Comparison of ENCODE assay signal across 12 cellular contexts in the genomic region with DNA sequence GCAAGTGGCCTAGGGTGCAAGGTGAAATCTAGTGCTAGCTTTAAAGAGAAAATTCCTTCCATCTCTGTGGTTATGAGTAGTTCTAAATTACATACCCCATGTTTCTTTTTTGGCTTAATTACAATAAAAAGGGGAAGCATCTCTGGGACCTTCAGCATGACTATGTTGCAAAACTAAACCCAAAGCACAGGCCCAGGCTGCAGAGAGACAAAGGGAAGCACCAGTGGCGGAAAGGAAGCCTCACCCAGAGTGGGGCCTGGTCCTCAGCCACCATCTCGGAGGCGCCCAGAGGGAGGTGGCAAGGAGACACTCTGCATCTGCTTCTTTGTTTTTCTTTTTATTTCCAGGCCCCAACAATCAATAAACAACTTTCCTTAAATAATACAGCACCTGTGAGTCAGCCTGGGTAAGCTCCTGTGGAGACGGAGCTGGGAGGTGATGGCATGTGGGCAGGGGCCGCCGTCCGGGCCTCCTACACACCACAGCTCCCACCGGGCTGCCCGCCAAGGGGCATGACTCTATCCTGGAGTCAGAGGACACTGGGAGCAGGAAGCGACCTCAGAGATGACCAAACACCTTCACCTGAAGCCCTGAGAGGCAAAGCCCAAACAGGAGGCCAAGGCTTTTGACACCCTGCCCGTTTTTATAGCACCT. TPM values are rescaled to one million over a fixed set of nuclear protein-coding genes. Genes with fewer than 3 reads are reported as not detected.
DNase-seq lines count a peak whose midpoint lies in the region; ATAC-seq and TF ChIP-seq lines count a peak whose summit lies in the region.
"Had no signal": no experiment of that assay in that cellular context is flagged by ENCODE, and none has a peak within 500 bp of the region (broad histone marks: within the 10 kb centered on the region; RNA-seq: fewer than 3 reads in every experiment).

No MANE protein-coding gene starts in this region.

- intact Hi-C loops in HCT116 (cut with micrococcal nuclease) (no loop called here), gastrocnemius medialis (cut with DNase I; ENCODE audit: low total_unique reads) (no loop called here), posterior vena cava (cut with DNase I) (no loop called here), mammary epithelial cell (cut with micrococcal nuclease) (no loop called here)

- ATAC-seq in HCT116 (peak; percentile 59), gastrocnemius medialis (peak in 1 of 2 donors; percentile 27)

- H3K36me3 ChIP-seq in HCT116 (ENCODE audit: control insufficient read depth in 1 of 2, insufficient read depth in 2 of 2, low read length in 2 of 2) (no peaks in the 10 kb centered on the region), Peyer's patch (no peaks in the 10 kb centered on the region), gastrocnemius medialis (no peaks in the 10 kb centered on the region), mammary epithelial cell (ENCODE audit: insufficient read depth, low read length) (no peaks in the 10 kb centered on the region)
- H3K36me3 ChIP-seq: suprapubic skin had no signal

- no TSS peak for BruUV-seq in HCT116 (replicated peaks; lab: Mats Ljungman, UMichigan)
- no TSS peak for BruUV-seq in mammary epithelial cell (replicated peaks; lab: Mats Ljungman, UMichigan)

- H3K4me2 ChIP-seq in HCT116 (ENCODE audit: low read length) (peak overlapping the region; percentile 36), mammary epithelial cell (ENCODE audit: insufficient read depth, low read depth, low read length) (no peak overlapping the region)

- no peak; the same call in 1 of the 2 replicates for TF ChIP-seq RAD21 in HCT116 (IDR thresholded peaks at IDR 0.05; ENCODE audit: low read depth)

- CTCF ChIA-PET in HCT116 (lab: Charles Lee) = no interaction called here
- CTCF ChIA-PET in mammary epithelial cell (lab: Charles Lee; ENCODE audit: low non-redundant PET) = no interaction called here

- H4K20me1 ChIP-seq in HCT116 (ENCODE audit: insufficient read depth) (no peaks in the 10 kb centered on the region), mammary epithelial cell (ENCODE audit: insufficient read depth, low read length) (no peaks in the 10 kb centered on the region)

- H3K9me2 ChIP-seq in HCT116 (ENCODE audit: insufficient read depth) = no peaks in the 10 kb centered on the region

- DNase-seq in HCT116 (ENCODE audit: low read depth, low spot score) (no peak), Peyer's patch (peak in 2 of 3 donors; percentile 52 to 56), gastrocnemius medialis (no peak), posterior vena cava (ENCODE audit: low spot score) (no peak), mammary epithelial cell (no peak), NCI-H526 treated with DMSO at 0.1 percent for 48 hours (lab: John Stamatoyannopoulos, UW) (no peak), HUDEP-2 (lab: John Stamatoyannopoulos, UW; ENCODE audit: unreplicated experiment in 76 of 76) (no peak)
- DNase-seq: effector CD8-positive, alpha-beta T cell; NCI-H510A treated with DMSO at 0.1 percent for 48 hours had no signal

- TF ChIP-seq CTCF in HCT116 (IDR thresholded peaks at IDR 0.05 in 2 of 3, conservative IDR thresholded peaks at IDR 0.05 in 1 of 3; ENCODE audit: borderline replicate concordance in 1 of 3, insufficient read depth in 1 of 3, low read depth in 2 of 3, low read length in 2 of 3) = no peak
- no peak for TF ChIP-seq CTCF in Peyer's patch (IDR thresholded peaks at IDR 0.05)
- TF ChIP-seq CTCF in gastrocnemius medialis (IDR thresholded peaks at IDR 0.05 in 4 of 5, conservative IDR thresholded peaks at IDR 0.05 in 1 of 5) = no peak
- TF ChIP-seq CTCF in mammary epithelial cell (conservative IDR thresholded peaks at IDR 0.05 in 1 of 2, IDR thresholded peaks at IDR 0.05 in 1 of 2; ENCODE audit: extremely low read depth in 1 of 2, insufficient read depth in 1 of 2, low read depth in 1 of 2, low read length in 2 of 2) = no peak

- H3K27ac ChIP-seq in HCT116 (ENCODE audit: low read depth, low read length) (peak overlapping the region; percentile 48), Peyer's patch (peak overlapping the region in 2 of 4 donors; percentile 22 to 57), cingulate gyrus (ENCODE audit: low read depth, low read length) (peak overlapping the region; percentile 39), gastrocnemius medialis (peak overlapping the region; percentile 13 to 43 (median 36)), mammary epithelial cell (ENCODE audit: insufficient read depth, low read depth, low read length) (no peak overlapping the region)
- H3K27ac ChIP-seq: suprapubic skin had no signal

- POLR2A ChIA-PET in HCT116 (lab: Charles Lee) = no interaction called here

- H3K4me3 ChIP-seq in HCT116 (replicated peaks in 1 of 2; ENCODE audit: low read depth in 1 of 2, low read length in 2 of 2) (no peak overlapping the region), Peyer's patch (no peak overlapping the region), gastrocnemius medialis (no peak overlapping the region), mammary epithelial cell (replicated peaks in 1 of 3; ENCODE audit: insufficient read depth in 1 of 3, low read depth in 2 of 3, low read length in 3 of 3) (no peak overlapping the region)
- H3K4me3 ChIP-seq: skin epidermis, suprapubic skin had no signal

- dilution Hi-C loops in mammary epithelial cell (cut with HindIII; ENCODE audit: low sequenced_read_pairs) = no loop called here

- RAD21 ChIA-PET in HCT116 (lab: Charles Lee; ENCODE audit: low non-redundant PET in 1 of 2, low total read pairs in 2 of 2, uncharacterized antibody in 2 of 2, unreplicated experiment in 2 of 2) = no interaction called here

- H3K4me1 ChIP-seq in HCT116 (ENCODE audit: control insufficient read depth in 1 of 2, insufficient read depth in 2 of 2, low read length in 2 of 2) = peaks cover 11 to 16% of the 10 kb centered on the region in 2 experiments
- H3K4me1 ChIP-seq in Peyer's patch = peaks cover 0 to 26% (median 10%) of the 10 kb centered on the region in 4 donors
- peaks cover 8 to 21% of the 10 kb centered on the region in 2 donors for H3K4me1 ChIP-seq in gastrocnemius medialis
- peaks cover 5% of the 10 kb centered on the region for H3K4me1 ChIP-seq in mammary epithelial cell (ENCODE audit: insufficient read depth, low read length)

- in situ Hi-C loops in gastrocnemius medialis (cut with MboI; ENCODE audit: low sequenced_read_pairs in 4 of 4) = no loop called here
- in situ Hi-C loops in mammary epithelial cell (cut with MboI; ENCODE audit: low sequenced_read_pairs in 2 of 2) = no loop called here

- H2AFZ ChIP-seq in HCT116 (ENCODE audit: low read depth, low read length, poor library complexity, severe bottlenecking) = no peak overlapping the region
- no peak overlapping the region for H2AFZ ChIP-seq in mammary epithelial cell (ENCODE audit: low read depth, low read length)

- 66% methylated on average over 9 of the region's 11 CpGs for WGBS in mammary epithelial cell (ENCODE audit: low coverage, missing lambda C conversion rate)

- peaks cover 0 to 7% of the 10 kb centered on the region in 2 experiments; a peak in 1 of 4 replicates for H3K9me3 ChIP-seq in HCT116 (ENCODE audit: control insufficient read depth in 1 of 2, insufficient read depth in 1 of 2, low read depth in 1 of 2, low read length in 2 of 2)
- no peaks in the 10 kb centered on the region for H3K9me3 ChIP-seq in Peyer's patch
- no peaks in the 10 kb centered on the region for H3K9me3 ChIP-seq in gastrocnemius medialis
- H3K9me3 ChIP-seq in mammary epithelial cell (replicated peaks; ENCODE audit: insufficient read depth, low read length) = peaks cover 6% of the 10 kb centered on the region
- H3K9me3 ChIP-seq: suprapubic skin had no signal

- H3K27me3 ChIP-seq in HCT116 (ENCODE audit: insufficient read depth, low read length) (no peaks in the 10 kb centered on the region), Peyer's patch (no peaks in the 10 kb centered on the region), gastrocnemius medialis (no peaks in the 10 kb centered on the region), mammary epithelial cell (ENCODE audit: insufficient read depth, low read length) (no peaks in the 10 kb centered on the region)
- H3K27me3 ChIP-seq: suprapubic skin had no signal

- TF ChIP-seq POLR2A in HCT116 (IDR thresholded peaks at IDR 0.05; ENCODE audit: borderline replicate concordance, extremely low read depth, insufficient read depth, insufficient read length) = no peak
- no peak for TF ChIP-seq POLR2A in Peyer's patch (IDR thresholded peaks at IDR 0.05)
- no peak for TF ChIP-seq POLR2A in gastrocnemius medialis (IDR thresholded peaks at IDR 0.05)

- H3K79me2 ChIP-seq in HCT116 (ENCODE audit: insufficient read depth, low read length) (no peaks in the 10 kb centered on the region), mammary epithelial cell (ENCODE audit: insufficient read depth, low read length) (peaks cover under 1% of the 10 kb centered on the region)

- H3K9ac ChIP-seq in HCT116 (ENCODE audit: low read length) (peak overlapping the region; percentile 7; the same call in 1 of the 2 replicates), mammary epithelial cell (ENCODE audit: insufficient read depth, low read length) (no peak overlapping the region)

TF ChIP-seq in HCT116, 20 proteins besides CTCF, POLR2A, EP300 and RAD21 (continues in another document):
- TF ChIP-seq FOSL1 (IDR thresholded peaks at IDR 0.05; ENCODE audit: low read depth) = peak; percentile 56
- TF ChIP-seq JUND (IDR thresholded peaks at IDR 0.05) = 0 out of 2 replicates have a peak, but pooled peaks have one; percentile 37
- no peak for TF ChIP-seq EZH2phosphoT487 (IDR thresholded peaks at IDR 0.05; ENCODE audit: borderline replicate concordance)
- peak; percentile 37; the same call in 1 of the 2 replicates for TF ChIP-seq SP1 (IDR thresholded peaks at IDR 0.05; ENCODE audit: low read depth)
- TF ChIP-seq, protein P1, sequence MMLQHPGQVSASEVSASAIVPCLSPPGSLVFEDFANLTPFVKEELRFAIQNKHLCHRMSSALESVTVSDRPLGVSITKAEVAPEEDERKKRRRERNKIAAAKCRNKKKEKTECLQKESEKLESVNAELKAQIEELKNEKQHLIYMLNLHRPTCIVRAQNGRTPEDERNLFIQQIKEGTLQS (IDR thresholded peaks at IDR 0.05) = no peak
- TF ChIP-seq SRF (IDR thresholded peaks at IDR 0.05; ENCODE audit: low read depth) = no peak

RNA-seq across cellular contexts. Expression of gene ITPKB, which starts 21.7 kb away (rescaled TPM):
- 4.4 TPM for total RNA-seq in HCT116 (2021; ENCODE audit: unreplicated experiment)
- 2.3 and 2.5 TPM in 2 replicates for polyA plus RNA-seq in HCT116 (2012)
- 10 to 100 TPM in 3 of 4 donors, 1 to 10 TPM in 1; 9.5 to 36.3 (median 23.0) TPM for total RNA-seq in Peyer's patch
- total RNA-seq in gastrocnemius medialis = 10 to 100 TPM in 1 of 4 donors, 1 to 10 TPM in 3; 7.1 to 13.9 (median 7.8) TPM
- total RNA-seq in posterior vena cava = 10 to 100 TPM; 22.4 to 24.4 TPM
- total RNA-seq in mammary epithelial cell = 10 to 100 TPM in 1 of 2 donors, 1 to 10 TPM in 1; 6.0 to 11.4 TPM
- 4.1 TPM for polyA plus RNA-seq in mammary epithelial cell
- 24.9 TPM for polyA minus RNA-seq in mammary epithelial cell

Comparison
In these comparisons a context has a peak if more than half of its experiments do, and no peak if none do; other contexts are left out.
1. DNase-seq: peak in Peyer's patch (2 of 3); none in HCT116 (single experiment), gastrocnemius medialis (0 of 2), posterior vena cava (single experiment), mammary epithelial cell (single experiment), NCI-H526 treated with DMSO at 0.1 percent for 48 hours (single experiment) and HUDEP-2 (0 of 76).